30 cellular contexts compared by ENCODE assay signal in the genomic region with DNA sequence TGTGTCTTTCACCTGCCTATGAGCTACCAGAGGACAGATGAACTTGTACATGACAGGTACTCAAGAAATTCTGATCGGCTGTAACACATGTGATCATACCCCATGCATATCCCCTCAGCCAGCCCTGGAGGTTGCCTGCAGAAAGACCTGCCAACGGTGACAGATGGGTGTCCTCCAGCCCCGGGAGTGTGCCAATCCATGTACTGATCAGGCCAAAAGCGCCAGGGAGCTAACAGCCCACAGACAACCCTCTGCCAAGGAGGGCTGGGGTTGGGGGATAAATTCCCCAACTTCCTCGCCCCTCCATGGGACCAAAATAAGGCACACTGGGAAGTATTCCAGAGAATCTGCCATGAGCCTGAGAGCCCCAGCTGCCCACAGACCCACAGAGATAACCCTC.
"Had no signal": no experiment of that assay in that cellular context is flagged by ENCODE, and none has a peak within 500 bp of the region (broad histone marks: within the 10 kb centered on the region; RNA-seq: fewer than 3 reads in every experiment).

No MANE protein-coding gene starts in this region.

- H3K4me1 ChIP-seq: ascending aorta, Peyer's patch, SJSA1 had no signal

- H3K27me3 ChIP-seq: ascending aorta, cardiac muscle cell, Peyer's patch had no signal

- H3K27ac ChIP-seq: ascending aorta, cardiac muscle cell, Peyer's patch, SJSA1 had no signal

- H3K4me2 ChIP-seq: SK-N-SH had no signal

- H3K9me3 ChIP-seq: ascending aorta, MG63, Peyer's patch, SJSA1, SK-N-SH had no signal

- H3K9ac ChIP-seq: SK-N-SH had no signal

- H3K4me3 ChIP-seq: ascending aorta, cardiac muscle cell, MG63, Peyer's patch, SJSA1 had no signal

- DNase-seq: activated CD4-positive, alpha-beta T cell treated with anti-CD3 and anti-CD28 coated beads, Interleukin-2, amount 10 ng/mL, durations not matched to agents 24 days and 14 days; activated CD4-positive, alpha-beta T cell treated with anti-CD3 and anti-CD28 coated beads, Interleukin-2, amount 50 U/mL, for 4 hours; activated CD8-positive, alpha-beta T cell treated with anti-CD3 and anti-CD28 coated beads for 36 hours; activated effector memory CD4-positive, alpha-beta T cell treated with anti-CD3 and anti-CD28 coated beads, Interleukin-2, amount 50 U/mL, for 16 hours; activated naive CD4-positive, alpha-beta T cell; activated naive CD4-positive, alpha-beta T cell treated with anti-CD3 and anti-CD28 coated beads, Interleukin-2, amount 50 U/mL, for 16 hours; activated naive CD8-positive, alpha-beta T cell treated with anti-CD3 and anti-CD28 coated beads, Interleukin-2, amount 10 ng/mL, durations not matched to agents 7 days and 5 days; activated T-cell treated with anti-CD3 and anti-CD28 coated beads, Interleukin-2, amount 50 U/mL, for 1 hour; activated T-cell treated with anti-CD3 and anti-CD28 coated beads, Interleukin-2, amount 50 U/mL, for 72 hours; amygdala; Kasumi-1; MG63; NCI-H1048; NCI-H1105 treated with DMSO at 0.1 percent for 48 hours; NCI-H1436; NCI-H187; NCI-H2029 treated with DMSO at 0.1 percent for 48 hours; NCI-H2107; NCI-H345; NCI-H510A; NCI-H526; NCI-H774; PC-3; RPMI8226; SHP77 treated with DMSO at 0.1 percent for 48 hours; SK-N-SH had no signal

- H3K36me3 ChIP-seq: ascending aorta, cardiac muscle cell, MG63, Peyer's patch, SJSA1 had no signal
